ENCODE assay signal across 1 cellular context in the genomic region with DNA sequence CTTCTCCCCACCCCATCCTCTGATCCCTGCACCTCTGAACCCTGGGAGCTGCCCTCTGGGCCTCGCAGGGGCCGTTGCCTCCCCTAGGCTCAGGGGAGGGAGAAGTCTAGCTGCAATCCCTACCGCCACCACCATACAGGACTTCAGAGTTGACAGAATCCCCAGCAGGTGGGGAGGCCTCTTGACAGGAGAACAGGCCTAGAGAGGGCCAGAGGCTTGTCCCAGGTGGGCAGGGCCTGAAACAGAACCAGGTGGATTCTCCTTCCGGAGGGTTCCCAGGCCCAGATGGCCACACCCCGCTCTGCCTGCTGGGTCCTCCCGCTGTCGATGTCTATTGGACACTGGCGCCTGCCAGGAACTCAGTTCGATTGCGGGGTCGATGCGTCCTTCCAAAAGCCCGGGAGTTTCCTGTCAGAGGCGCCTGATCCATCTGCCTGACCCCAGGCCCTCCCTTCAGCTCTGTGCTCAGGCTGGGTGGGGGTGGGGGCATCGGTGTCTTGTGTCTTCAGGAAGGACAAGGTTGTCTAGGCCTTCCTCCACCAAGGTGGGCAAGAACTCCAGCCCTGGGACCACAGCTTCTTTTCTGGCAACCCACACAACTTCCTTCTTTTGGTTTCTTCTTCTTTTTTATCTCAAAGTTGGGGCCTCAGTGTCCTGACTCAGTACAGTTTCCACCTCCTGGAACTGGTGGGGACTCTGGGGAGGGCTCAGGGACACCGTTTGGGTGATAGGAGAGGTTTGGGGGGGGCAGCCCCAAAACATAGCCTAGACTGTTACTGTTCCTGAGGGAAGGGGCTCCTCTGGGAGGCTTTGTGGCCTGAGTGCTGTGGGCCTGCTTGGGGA.
TF ChIP-seq lines count a peak whose summit lies in the region.

No MANE protein-coding gene starts in this region.

TF ChIP-seq in WTC11, 78 proteins besides CTCF, POLR2A, EP300 and RAD21 (continued from another document):
- TF ChIP-seq, protein P1, sequence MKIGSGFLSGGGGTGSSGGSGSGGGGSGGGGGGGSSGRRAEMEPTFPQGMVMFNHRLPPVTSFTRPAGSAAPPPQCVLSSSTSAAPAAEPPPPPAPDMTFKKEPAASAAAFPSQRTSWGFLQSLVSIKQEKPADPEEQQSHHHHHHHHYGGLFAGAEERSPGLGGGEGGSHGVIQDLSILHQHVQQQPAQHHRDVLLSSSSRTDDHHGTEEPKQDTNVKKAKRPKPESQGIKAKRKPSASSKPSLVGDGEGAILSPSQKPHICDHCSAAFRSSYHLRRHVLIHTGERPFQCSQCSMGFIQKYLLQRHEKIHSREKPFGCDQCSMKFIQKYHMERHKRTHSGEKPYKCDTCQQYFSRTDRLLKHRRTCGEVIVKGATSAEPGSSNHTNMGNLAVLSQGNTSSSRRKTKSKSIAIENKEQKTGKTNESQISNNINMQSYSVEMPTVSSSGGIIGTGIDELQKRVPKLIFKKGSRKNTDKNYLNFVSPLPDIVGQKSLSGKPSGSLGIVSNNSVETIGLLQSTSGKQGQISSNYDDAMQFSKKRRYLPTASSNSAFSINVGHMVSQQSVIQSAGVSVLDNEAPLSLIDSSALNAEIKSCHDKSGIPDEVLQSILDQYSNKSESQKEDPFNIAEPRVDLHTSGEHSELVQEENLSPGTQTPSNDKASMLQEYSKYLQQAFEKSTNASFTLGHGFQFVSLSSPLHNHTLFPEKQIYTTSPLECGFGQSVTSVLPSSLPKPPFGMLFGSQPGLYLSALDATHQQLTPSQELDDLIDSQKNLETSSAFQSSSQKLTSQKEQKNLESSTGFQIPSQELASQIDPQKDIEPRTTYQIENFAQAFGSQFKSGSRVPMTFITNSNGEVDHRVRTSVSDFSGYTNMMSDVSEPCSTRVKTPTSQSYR (CRISPR knock-in tag; IDR thresholded peaks at IDR 0.05) = no peak
- TF ChIP-seq ETV6 (CRISPR knock-in tag; IDR thresholded peaks at IDR 0.05) (no peak), TEAD1 (CRISPR knock-in tag; IDR thresholded peaks at IDR 0.05) (no peak)
